In the genomic region with DNA sequence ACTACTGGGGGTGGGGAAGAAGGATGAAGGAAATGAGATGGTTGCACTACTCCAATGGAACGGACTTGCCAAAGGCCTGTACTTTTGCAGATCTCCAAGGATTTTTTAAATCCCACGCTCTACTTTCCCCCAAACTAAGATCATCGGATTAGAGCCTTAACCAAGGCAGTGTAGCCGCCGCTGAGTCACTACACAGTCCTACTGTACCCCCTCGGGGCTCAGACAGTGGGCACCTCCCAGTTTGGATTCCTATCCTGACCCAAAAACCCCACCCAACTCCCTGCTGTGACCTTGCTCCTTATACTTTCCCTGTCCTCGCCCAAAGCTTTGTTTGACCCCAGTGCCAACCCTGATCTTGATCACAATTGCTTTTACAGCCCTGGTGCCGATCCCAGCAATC, we compare ENCODE assay signal across 18 cellular contexts.
"Had no signal": no experiment of that assay in that cellular context is flagged by ENCODE, and none has a peak within 500 bp of the region (broad histone marks: within the 10 kb centered on the region; RNA-seq: fewer than 3 reads in every experiment).

No MANE protein-coding gene starts in this region.

- H3K4me3 ChIP-seq: adrenal gland, colonic mucosa, right atrium auricular region, tibial artery, vagina had no signal

- FAIRE-seq: small intestine had no signal

- H3K27me3 Mint-ChIP-seq: activated CD4-positive, alpha-beta T cell treated with anti-CD3 and anti-CD28 coated beads for 36 hours; naive B cell had no signal

- H3K27ac ChIP-seq: adrenal gland, colonic mucosa, neutrophil, right atrium auricular region, tibial artery, vagina, VCaP had no signal

- H3K36me3 Mint-ChIP-seq: mesothelial cell of epicardium, naive B cell had no signal

- H3K9me3 ChIP-seq: adrenal gland, colonic mucosa, neutrophil, right atrium auricular region, tibial artery, vagina had no signal

- H3K27me3 ChIP-seq: adrenal gland, colonic mucosa, neutrophil, right atrium auricular region, tibial artery, vagina had no signal

- H3K4me3 Mint-ChIP-seq: activated CD4-positive, alpha-beta T cell treated with anti-CD3 and anti-CD28 coated beads for 36 hours; activated CD8-positive, alpha-beta T cell treated with anti-CD3 and anti-CD28 coated beads for 36 hours; mesothelial cell of epicardium; naive B cell had no signal

- H3K36me3 ChIP-seq: adrenal gland, colonic mucosa, neutrophil, right atrium auricular region, tibial artery, vagina had no signal

- H3K4me1 ChIP-seq: colonic mucosa had no signal

- DNase-seq: activated CD4-positive, alpha-beta T cell treated with anti-CD3 and anti-CD28 coated beads for 36 hours; activated CD8-positive, alpha-beta memory T cell treated with anti-CD3 and anti-CD28 coated beads, Interleukin-2, amount 50 U/mL, for 48 hours; activated CD8-positive, alpha-beta T cell treated with anti-CD3 and anti-CD28 coated beads for 36 hours; adrenal gland; caudate nucleus; colonic mucosa; effector CD8-positive, alpha-beta T cell; hypothalamus; naive B cell; posterior cingulate gyrus; small intestine; T-helper 9 cell; tibial artery had no signal

- H3K9me3 Mint-ChIP-seq: activated CD8-positive, alpha-beta T cell treated with anti-CD3 and anti-CD28 coated beads for 36 hours; mesothelial cell of epicardium; naive B cell had no signal

- H3K27ac Mint-ChIP-seq: activated CD4-positive, alpha-beta T cell treated with anti-CD3 and anti-CD28 coated beads for 36 hours; activated CD8-positive, alpha-beta T cell treated with anti-CD3 and anti-CD28 coated beads for 36 hours; mesothelial cell of epicardium; naive B cell had no signal
